ENCODE assay signal across 1 cellular context in the genomic region with DNA sequence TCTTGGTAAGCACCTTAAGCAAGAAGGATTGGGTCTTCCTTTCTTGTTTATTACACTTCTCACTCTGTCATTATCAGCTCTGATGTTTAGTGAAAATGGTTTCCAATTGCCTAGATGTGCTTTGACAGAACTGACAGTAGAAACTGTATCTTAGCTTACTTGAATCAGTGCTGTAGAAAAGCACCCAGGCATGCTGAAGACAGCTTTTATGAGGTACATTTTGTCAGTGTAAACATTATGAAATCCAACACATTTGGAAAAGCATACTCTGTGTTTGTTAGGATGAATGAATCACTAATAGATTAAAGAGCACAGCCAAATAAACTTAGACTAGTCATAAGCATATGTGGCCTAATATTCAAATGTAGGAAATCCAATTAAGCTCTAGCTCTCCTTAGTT.
TF ChIP-seq lines count a peak whose summit lies in the region.

No MANE protein-coding gene starts in this region.

TF ChIP-seq in HepG2, 621 proteins besides CTCF, POLR2A, EP300 and RAD21 (continued from another document):
- no peak for TF ChIP-seq CEBPZ (IDR thresholded peaks at IDR 0.05; ENCODE audit: low read length)
- no peak for TF ChIP-seq RARG (CRISPR knock-in tag; IDR thresholded peaks at IDR 0.05; ENCODE audit: low read depth)
- no peak for TF ChIP-seq GABPB1 (CRISPR knock-in tag; IDR thresholded peaks at IDR 0.05)
- TF ChIP-seq ZNF773 (CRISPR knock-in tag; IDR thresholded peaks at IDR 0.05; ENCODE audit: borderline replicate concordance), result no peak
- no peak for TF ChIP-seq ZNF616 (CRISPR knock-in tag; IDR thresholded peaks at IDR 0.05; ENCODE audit: low read depth)
- TF ChIP-seq, protein P1, sequence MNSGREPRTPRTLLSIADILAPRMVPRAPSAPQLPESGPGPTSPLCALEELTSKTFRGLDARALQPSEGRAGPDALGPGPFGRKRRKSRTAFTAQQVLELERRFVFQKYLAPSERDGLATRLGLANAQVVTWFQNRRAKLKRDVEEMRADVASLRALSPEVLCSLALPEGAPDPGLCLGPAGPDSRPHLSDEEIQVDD (CRISPR knock-in tag; IDR thresholded peaks at IDR 0.05; ENCODE audit: borderline replicate concordance), result no peak
- TF ChIP-seq ZNF816 (CRISPR knock-in tag; IDR thresholded peaks at IDR 0.05; ENCODE audit: borderline replicate concordance), result no peak
